In genomic region chr3:172550347-172550943, GRCh38 we compare ENCODE assay signal across 8 cellular contexts. TPM values are rescaled to one million over a fixed set of nuclear protein-coding genes. Genes with fewer than 3 reads are reported as not detected.
DNase-seq lines count a peak whose midpoint lies in the region; ATAC-seq and TF ChIP-seq lines count a peak whose summit lies in the region.

No MANE protein-coding gene starts in this region.

- H3K27ac ChIP-seq in gastrocnemius medialis, result no peak overlapping the region

- H3K36me3 Mint-ChIP-seq in activated CD4-positive, alpha-beta T cell treated with anti-CD3 and anti-CD28 coated beads for 36 hours (ENCODE audit: low read depth), result no peaks in the 10 kb centered on the region

- in situ Hi-C loops in gastrocnemius medialis (cut with MboI; ENCODE audit: low sequenced_read_pairs in 4 of 4), result no loop called here

- POLR2A ChIA-PET in activated CD4-positive, alpha-beta T cell treated with anti-CD3 and anti-CD28 coated beads for 36 hours (lab: Charles Lee), result interaction anchor here (1.2 kb wide), 1 partner anchor 12 kb away, joined by 10 read pairs; no protein-coding TSS in a partner anchor

- H3K9me3 ChIP-seq in gastrocnemius medialis, result no peaks in the 10 kb centered on the region

- peaks cover 32% of the 10 kb centered on the region for H3K4me1 Mint-ChIP-seq in activated CD4-positive, alpha-beta T cell treated with anti-CD3 and anti-CD28 coated beads for 36 hours

- TF ChIP-seq CTCF in gastrocnemius medialis (IDR thresholded peaks at IDR 0.05 in 4 of 5, conservative IDR thresholded peaks at IDR 0.05 in 1 of 5), result no peak

- H3K27ac Mint-ChIP-seq in activated CD4-positive, alpha-beta T cell treated with anti-CD3 and anti-CD28 coated beads for 36 hours, result peak overlapping the region; percentile 82

- ATAC-seq in HG03342 (IDR thresholded peaks at IDR 0.05; ENCODE audit: unreplicated experiment), result peak; percentile 66
- ATAC-seq in activated CD4-positive, alpha-beta T cell treated with anti-CD3 and anti-CD28 coated beads for 36 hours, result peak; percentile 100
- peak; percentile 87 for ATAC-seq in esophagus mucosa
- ATAC-seq in gastrocnemius medialis, result no peak
- ATAC-seq in left lobe of liver, result no peak

- no peaks in the 10 kb centered on the region for H3K9me3 Mint-ChIP-seq in activated CD4-positive, alpha-beta T cell treated with anti-CD3 and anti-CD28 coated beads for 36 hours (ENCODE audit: low read depth)

- no peaks in the 10 kb centered on the region for H3K27me3 ChIP-seq in gastrocnemius medialis

- TF ChIP-seq POLR2A in gastrocnemius medialis (IDR thresholded peaks at IDR 0.05), result no peak

- no peak overlapping the region for H3K4me3 ChIP-seq in gastrocnemius medialis

- H3K36me3 ChIP-seq in gastrocnemius medialis, result no peaks in the 10 kb centered on the region

- H3K27me3 Mint-ChIP-seq in activated CD4-positive, alpha-beta T cell treated with anti-CD3 and anti-CD28 coated beads for 36 hours, result no peaks in the 10 kb centered on the region

- H3K4me3 Mint-ChIP-seq in activated CD4-positive, alpha-beta T cell treated with anti-CD3 and anti-CD28 coated beads for 36 hours, result no peak overlapping the region

- CTCF ChIA-PET in activated CD4-positive, alpha-beta T cell treated with anti-CD3 and anti-CD28 coated beads for 36 hours (lab: Charles Lee), result interaction anchor here (0.6 to 2.7 kb wide), 7 partner anchors 11 to 45 kb away, joined by 3 to 13 read pairs (median 3); no protein-coding TSS in a partner anchor

- no peaks in the 10 kb centered on the region for H3K4me1 ChIP-seq in gastrocnemius medialis

- intact Hi-C loops in activated CD4-positive, alpha-beta T cell treated with anti-CD3 and anti-CD28 coated beads for 36 hours (cut with DNase I, micrococcal nuclease), result loop anchor here (1.0 to 5.0 kb wide), 6 partner anchors 12 to 42 kb away; partner anchors contain the start of gene TNFSF10 (in 1 of the 2)
- intact Hi-C loops in gastrocnemius medialis (cut with DNase I; ENCODE audit: low total_unique reads), result no loop called here

- DNase-seq in EL (peak; percentile 93), gastrocnemius medialis (no peak), NCI-H146 (lab: John Stamatoyannopoulos, UW) (no peak), left lobe of liver (ENCODE audit: low spot score) (no peak)
- peak; percentile 92 for DNase-seq in activated CD4-positive, alpha-beta T cell treated with anti-CD3 and anti-CD28 coated beads for 36 hours
- peak; percentile 59 for DNase-seq in stimulated activated CD8-positive, alpha-beta memory T cell treated with anti-CD3 and anti-CD28 coated beads, Interleukin-12 subunit alpha, Interleukin-12 subunit beta, amount 100 ng/mL, for 24 hours (ENCODE audit: extremely low read depth)

RNA-seq across cellular contexts. Expression of gene TNFSF10, which starts 27.2 kb away (rescaled TPM):
- 10 to 100 TPM; 33.1 to 34.8 TPM for total RNA-seq in activated CD4-positive, alpha-beta T cell treated with anti-CD3 and anti-CD28 coated beads for 36 hours
- 40.2 TPM for total RNA-seq in esophagus mucosa
- 10 to 100 TPM; 10.2 to 32.8 (median 24.3) TPM for total RNA-seq in gastrocnemius medialis
- total RNA-seq in left lobe of liver, result 45.3 TPM

Comparison
In these comparisons a context has a peak if more than half of its experiments do, and no peak if none do; other contexts are left out.
1. DNase-seq: peak in EL (single experiment), activated CD4-positive, alpha-beta T cell treated with anti-CD3 and anti-CD28 coated beads for 36 hours (single experiment) and stimulated activated CD8-positive, alpha-beta memory T cell treated with anti-CD3 and anti-CD28 coated beads, Interleukin-12 subunit alpha, Interleukin-12 subunit beta, amount 100 ng/mL, for 24 hours (single experiment); none in gastrocnemius medialis (0 of 2), NCI-H146 (single experiment) and left lobe of liver (single experiment).
2. ATAC-seq: peak in HG03342 (single experiment), activated CD4-positive, alpha-beta T cell treated with anti-CD3 and anti-CD28 coated beads for 36 hours (single experiment) and esophagus mucosa (single experiment); none in gastrocnemius medialis (0 of 2) and left lobe of liver (single experiment).